8 cellular contexts compared by ENCODE assay signal in genomic region chr3:46931631-46932441, GRCh38. TPM values are rescaled to one million over a fixed set of nuclear protein-coding genes. Genes with fewer than 3 reads are reported as not detected.
DNase-seq lines count a peak whose midpoint lies in the region; ATAC-seq and TF ChIP-seq lines count a peak whose summit lies in the region.

No MANE protein-coding gene starts in this region.

- TF ChIP-seq CTCF in CD14-positive monocyte (IDR thresholded peaks at IDR 0.05) (no peak), astrocyte of the spinal cord (IDR thresholded peaks at IDR 0.05; ENCODE audit: low read depth, low read length) (no peak), thoracic aorta (IDR thresholded peaks at IDR 0.05) (no peak)

- ATAC-seq in thoracic aorta (ENCODE audit: insufficient number of reproducible peaks, low FRiP score, low read depth) (no peak), GM19397 (IDR thresholded peaks at IDR 0.05; ENCODE audit: unreplicated experiment) (no peak)

- no peaks in the 10 kb centered on the region for H3K27me3 Mint-ChIP-seq in CD14-positive monocyte (ENCODE audit: low read depth in 3 of 3)

- in situ Hi-C loops in astrocyte of the spinal cord (cut with HindIII; ENCODE audit: low sequenced_read_pairs): no loop called here

- H3K4me1 Mint-ChIP-seq in CD14-positive monocyte: peaks cover 96% of the 10 kb centered on the region

- peak overlapping the region; percentile 81 to 85 for H3K27ac ChIP-seq in thoracic aorta

- H3K9me3 ChIP-seq in thoracic aorta: no peaks in the 10 kb centered on the region

- no peaks in the 10 kb centered on the region for H3K36me3 ChIP-seq in thoracic aorta

- H3K9me3 Mint-ChIP-seq in CD14-positive monocyte: peaks cover 0 to 7% (median 3%) of the 10 kb centered on the region in 7 donors

- peak overlapping the region; percentile 68 to 77 for H3K4me3 Mint-ChIP-seq in CD14-positive monocyte

- DNase-seq in CD14-positive monocyte (ENCODE audit: low spot score) (peak; percentile 78), NCI-H1105 treated with DMSO at 0.1 percent for 48 hours (lab: John Stamatoyannopoulos, UW) (peak; percentile 81), astrocyte of the spinal cord (ENCODE audit: low read depth, low spot score) (peak; percentile 30), left kidney (ENCODE audit: low read depth, low spot score) (peak; percentile 46), thoracic aorta (ENCODE audit: low spot score) (no peak), C1 segment of cervical spinal cord (lab: John Stamatoyannopoulos, UW) (no peak), NAMALWA (ENCODE audit: low spot score) (no peak)

- H3K4me1 ChIP-seq in thoracic aorta (ENCODE audit: control insufficient read depth in 1 of 2, low read depth in 2 of 2): peaks cover 83 to 99% of the 10 kb centered on the region in 2 donors

- H3K36me3 Mint-ChIP-seq in CD14-positive monocyte: peaks cover 21 to 30% of the 10 kb centered on the region in 2 donors

- no peaks in the 10 kb centered on the region for H3K27me3 ChIP-seq in thoracic aorta (replicated peaks; ENCODE audit: insufficient read depth)

- intact Hi-C loops in CD14-positive monocyte (cut with micrococcal nuclease): loop anchor here in 1 of 2 donors (5.0 kb wide), 1 partner anchor 45 kb away; the partner anchor contains the start of genes CCDC12 and NBEAL2

- peak overlapping the region; percentile 91 to 98 (median 94) for H3K27ac Mint-ChIP-seq in CD14-positive monocyte

- H3K4me3 ChIP-seq in astrocyte of the spinal cord (ENCODE audit: low read depth, low read length) (no peak overlapping the region), thoracic aorta (no peak overlapping the region)

RNA-seq across cellular contexts. Expression of gene CCDC12, which starts 44.7 kb away (rescaled TPM):
- polyA plus RNA-seq in CD14-positive monocyte: 10 to 100 TPM; 50.1 to 55.8 TPM
- 10 to 100 TPM; 29.8 to 58.8 TPM for total RNA-seq in thoracic aorta

RNA-seq across cellular contexts. Expression of gene NBEAL2, which starts 47.6 kb away (rescaled TPM):
- 10 to 100 TPM; 10.4 to 17.3 TPM for polyA plus RNA-seq in CD14-positive monocyte
- total RNA-seq in thoracic aorta: 10 to 100 TPM; 39.7 to 48.7 TPM

RNA-seq across cellular contexts. Expression of gene PTH1R, which starts 54.3 kb away (rescaled TPM):
- polyA plus RNA-seq in CD14-positive monocyte: not detected
- total RNA-seq in thoracic aorta: 1 to 10 TPM; 5.6 to 8.9 TPM

Comparison
In these comparisons a context has a peak if more than half of its experiments do, and no peak if none do; other contexts are left out.
1. DNase-seq: peak in CD14-positive monocyte (single experiment), NCI-H1105 treated with DMSO at 0.1 percent for 48 hours (single experiment), astrocyte of the spinal cord (single experiment) and left kidney (single experiment); none in thoracic aorta (single experiment), C1 segment of cervical spinal cord (0 of 14) and NAMALWA (single experiment).